In genomic region chr2:39093208-39093898, GRCh38 we compare ENCODE assay signal across 14 cellular contexts. TPM values are rescaled to one million over a fixed set of nuclear protein-coding genes. Genes with fewer than 3 reads are reported as not detected.
DNase-seq lines count a peak whose midpoint lies in the region; ATAC-seq and TF ChIP-seq lines count a peak whose summit lies in the region.
"Had no signal": no experiment of that assay in that cellular context is flagged by ENCODE, and none has a peak within 500 bp of the region (broad histone marks: within the 10 kb centered on the region; RNA-seq: fewer than 3 reads in every experiment).

No MANE protein-coding gene starts in this region.

- no peak overlapping the region for H3K4me3 ChIP-seq in neutrophil (ENCODE audit: low read depth in 1 of 2, low read length in 1 of 2)
- no peak overlapping the region for H3K4me3 ChIP-seq in OCI-LY7 (ENCODE audit: low read depth, low read length, poor library complexity, severe bottlenecking)
- H3K4me3 ChIP-seq: PC-9 had no signal

- no peaks in the 10 kb centered on the region for H3K27me3 Mint-ChIP-seq in activated CD8-positive, alpha-beta memory T cell treated with anti-CD3 and anti-CD28 coated beads, Interleukin-2, amount 10 ng/mL, durations not matched to agents 7 days and 5 days
- no peaks in the 10 kb centered on the region for H3K27me3 Mint-ChIP-seq in WTC11 (ENCODE audit: low read depth)

- H3K4me1 ChIP-seq in neutrophil (ENCODE audit: control insufficient read depth in 1 of 2, insufficient read depth in 1 of 2, low read depth in 1 of 2, low read length in 1 of 2): peaks cover 19 to 27% of the 10 kb centered on the region in 2 experiments
- peaks cover 10% of the 10 kb centered on the region for H3K4me1 ChIP-seq in OCI-LY7 (ENCODE audit: insufficient read depth, low read length, poor library complexity, severe bottlenecking)

- CTCF ChIA-PET in activated CD8-positive, alpha-beta memory T cell treated with anti-CD3 and anti-CD28 coated beads, Interleukin-2, amount 10 ng/mL, durations not matched to agents 7 days and 5 days (lab: Charles Lee): no interaction called here
- CTCF ChIA-PET in WTC11 (lab: Charles Lee) (no interaction called here), OCI-LY7 (lab: Charles Lee; ENCODE audit: unreplicated experiment) (no interaction called here)

- H2AFZ ChIP-seq in OCI-LY7 (ENCODE audit: low read length): no peak overlapping the region
- H2AFZ ChIP-seq: PC-9 had no signal

- H3K4me3 Mint-ChIP-seq in activated CD8-positive, alpha-beta memory T cell treated with anti-CD3 and anti-CD28 coated beads, Interleukin-2, amount 10 ng/mL, durations not matched to agents 7 days and 5 days: no peak overlapping the region
- H3K4me3 Mint-ChIP-seq in WTC11: no peak overlapping the region
- H3K4me3 Mint-ChIP-seq: HFFc6, nephron progenitor cell had no signal

- H3K27ac ChIP-seq in neutrophil: peak overlapping the region; percentile 34
- H3K27ac ChIP-seq in OCI-LY7 (ENCODE audit: low read depth, low read length, poor library complexity, severe bottlenecking): no peak overlapping the region
- H3K27ac ChIP-seq: PC-9 had no signal

- H3K27ac Mint-ChIP-seq in activated CD8-positive, alpha-beta memory T cell treated with anti-CD3 and anti-CD28 coated beads, Interleukin-2, amount 10 ng/mL, durations not matched to agents 7 days and 5 days: peak overlapping the region; percentile 7
- H3K27ac Mint-ChIP-seq in WTC11: peak overlapping the region; percentile 14; the same call in 1 of the 2 replicates
- H3K27ac Mint-ChIP-seq: HFFc6 had no signal

- POLR2A ChIA-PET in WTC11 (lab: Charles Lee) (no interaction called here), OCI-LY7 (lab: Charles Lee) (no interaction called here)

- H3K4me2 ChIP-seq in OCI-LY7 (ENCODE audit: low read length): no peak overlapping the region
- H3K4me2 ChIP-seq: PC-9 had no signal

- no peaks in the 10 kb centered on the region for H4K20me1 ChIP-seq in OCI-LY7 (ENCODE audit: insufficient read depth, low read length)

- TF ChIP-seq CTCF in WTC11 (IDR thresholded peaks at IDR 0.05) (no peak), neutrophil (IDR thresholded peaks at IDR 0.05) (no peak), OCI-LY7 (conservative IDR thresholded peaks at IDR 0.05; ENCODE audit: low read length) (no peak)

- DNase-seq in activated CD8-positive, alpha-beta memory T cell treated with anti-CD3 and anti-CD28 coated beads, Interleukin-2, amount 10 ng/mL, durations not matched to agents 7 days and 5 days: no peak
- DNase-seq in activated CD8-positive, alpha-beta memory T cell treated with anti-CD3 and anti-CD28 coated beads, Interleukin-2, amount 50 U/mL, for 4 hours: no peak
- DNase-seq in WTC11 (ENCODE audit: low spot score) (no peak), OCI-LY7 (ENCODE audit: low spot score) (no peak)
- DNase-seq in stimulated activated CD8-positive, alpha-beta memory T cell treated with anti-CD3 and anti-CD28 coated beads, Interleukin-4, amount 100 ng/mL, for 48 hours: no peak
- no peak for DNase-seq in stimulated activated CD4-positive, alpha-beta T cell treated with anti-CD3 and anti-CD28 coated beads, Interleukin-2, amount 100 ng/mL, for 24 hours
- DNase-seq: central memory CD4-positive, alpha-beta T cell; DND-41; HFFc6; NCI-H2029; nephron progenitor cell; PC-9 had no signal

- intact Hi-C loops in OCI-LY7 (cut with micrococcal nuclease; ENCODE audit: unreplicated experiment): no loop called here

- BruUV-seq in OCI-LY7 (replicated peaks; lab: Mats Ljungman, UMichigan): no TSS peak

- H3K79me2 ChIP-seq in OCI-LY7 (ENCODE audit: insufficient read depth, low read depth, low read length): peaks cover 79% of the 10 kb centered on the region

- H3K36me3 ChIP-seq in neutrophil: no peaks in the 10 kb centered on the region
- H3K36me3 ChIP-seq in OCI-LY7 (ENCODE audit: insufficient read depth, low read length): peaks cover 37% of the 10 kb centered on the region

- no peaks in the 10 kb centered on the region for H3K9me3 ChIP-seq in neutrophil
- H3K9me3 ChIP-seq in OCI-LY7 (ENCODE audit: low read length): 0 out of 2 replicates have a peak, but pooled peaks cover 5% of the 10 kb centered on the region

- no peaks in the 10 kb centered on the region for H3K27me3 ChIP-seq in neutrophil

- peak; percentile 37 for ATAC-seq in activated CD8-positive, alpha-beta memory T cell treated with anti-CD3 and anti-CD28 coated beads, Interleukin-2, amount 10 ng/mL, durations not matched to agents 7 days and 5 days
- peak; percentile 43 for ATAC-seq in HG02885 (IDR thresholded peaks at IDR 0.05; ENCODE audit: poor library complexity, unreplicated experiment)
- ATAC-seq in WTC11: peak; percentile 53; the same call in 1 of the 2 replicates

- H3K36me3 Mint-ChIP-seq in activated CD8-positive, alpha-beta memory T cell treated with anti-CD3 and anti-CD28 coated beads, Interleukin-2, amount 10 ng/mL, durations not matched to agents 7 days and 5 days: peaks cover 49% of the 10 kb centered on the region
- H3K36me3 Mint-ChIP-seq in WTC11: no peaks in the 10 kb centered on the region

- no peaks in the 10 kb centered on the region for H3K9me3 Mint-ChIP-seq in activated CD8-positive, alpha-beta memory T cell treated with anti-CD3 and anti-CD28 coated beads, Interleukin-2, amount 10 ng/mL, durations not matched to agents 7 days and 5 days (ENCODE audit: low read depth)
- no peaks in the 10 kb centered on the region for H3K9me3 Mint-ChIP-seq in WTC11
- H3K9me3 Mint-ChIP-seq: HFFc6 had no signal

- H3K9me2 ChIP-seq in OCI-LY7 (ENCODE audit: insufficient read depth, low read length): no peaks in the 10 kb centered on the region

- H3K4me1 Mint-ChIP-seq in activated CD8-positive, alpha-beta memory T cell treated with anti-CD3 and anti-CD28 coated beads, Interleukin-2, amount 10 ng/mL, durations not matched to agents 7 days and 5 days: peaks cover 56% of the 10 kb centered on the region
- H3K4me1 Mint-ChIP-seq in WTC11: peaks cover 35% of the 10 kb centered on the region

TF ChIP-seq in WTC11, 78 proteins besides CTCF, POLR2A, EP300 and RAD21 (continues in another document):
- no peak for TF ChIP-seq STAT6 (CRISPR knock-in tag; conservative IDR thresholded peaks at IDR 0.05; ENCODE audit: low read depth)
- TF ChIP-seq NR2C2 (CRISPR knock-in tag; IDR thresholded peaks at IDR 0.05): no peak
- no peak for TF ChIP-seq MLX (CRISPR knock-in tag; IDR thresholded peaks at IDR 0.05)
- no peak for TF ChIP-seq ATF6 (CRISPR knock-in tag; IDR thresholded peaks at IDR 0.05)
- TF ChIP-seq ZNF121 (CRISPR knock-in tag; IDR thresholded peaks at IDR 0.05): no peak
- TF ChIP-seq ZBTB43 (CRISPR knock-in tag; IDR thresholded peaks at IDR 0.05): no peak
- no peak for TF ChIP-seq NR3C1 (CRISPR knock-in tag; conservative IDR thresholded peaks at IDR 0.05; ENCODE audit: low read depth)

RNA-seq across cellular contexts. Expression of gene SOS1, which starts 27.5 kb away (rescaled TPM):
- total RNA-seq in activated CD8-positive, alpha-beta memory T cell treated with anti-CD3 and anti-CD28 coated beads, Interleukin-2, amount 10 ng/mL, durations not matched to agents 7 days and 5 days: 100 to 1,000 TPM; 134 to 186 TPM
- total RNA-seq in WTC11 (2021) (28.4 to 33.9 TPM (median 28.7 TPM) in 3 replicates), OCI-LY7 (2022) (40.0 and 47.9 TPM in 2 replicates)
- 15.2 and 21.3 TPM in 2 replicates for total RNA-seq in OCI-LY7 (2014; rRNA removed; shearing (Covaris generic))
